Comparison of ENCODE assay signal across 1 cellular context in genomic region chr20:10662661-10663458, GRCh38.
TF ChIP-seq lines count a peak whose summit lies in the region.

No MANE protein-coding gene starts in this region.

TF ChIP-seq in WTC11, 78 proteins besides CTCF, POLR2A, EP300 and RAD21 (continued from another document):
- TF ChIP-seq AR (CRISPR knock-in tag; IDR thresholded peaks at IDR 0.05): no peak
- TF ChIP-seq E2F1 (CRISPR knock-in tag; IDR thresholded peaks at IDR 0.05): no peak
- TF ChIP-seq, protein P1, sequence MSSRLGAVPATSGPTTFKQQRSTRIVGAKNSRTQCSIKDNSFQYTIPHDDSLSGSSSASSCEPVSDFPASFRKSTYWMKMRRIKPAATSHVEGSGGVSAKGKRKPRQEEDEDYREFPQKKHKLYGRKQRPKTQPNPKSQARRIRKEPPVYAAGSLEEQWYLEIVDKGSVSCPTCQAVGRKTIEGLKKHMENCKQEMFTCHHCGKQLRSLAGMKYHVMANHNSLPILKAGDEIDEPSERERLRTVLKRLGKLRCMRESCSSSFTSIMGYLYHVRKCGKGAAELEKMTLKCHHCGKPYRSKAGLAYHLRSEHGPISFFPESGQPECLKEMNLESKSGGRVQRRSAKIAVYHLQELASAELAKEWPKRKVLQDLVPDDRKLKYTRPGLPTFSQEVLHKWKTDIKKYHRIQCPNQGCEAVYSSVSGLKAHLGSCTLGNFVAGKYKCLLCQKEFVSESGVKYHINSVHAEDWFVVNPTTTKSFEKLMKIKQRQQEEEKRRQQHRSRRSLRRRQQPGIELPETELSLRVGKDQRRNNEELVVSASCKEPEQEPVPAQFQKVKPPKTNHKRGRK (CRISPR knock-in tag; IDR thresholded peaks at IDR 0.05; ENCODE audit: borderline replicate concordance): no peak
- TF ChIP-seq PREB (CRISPR knock-in tag; IDR thresholded peaks at IDR 0.05; ENCODE audit: borderline replicate concordance): no peak
- TF ChIP-seq RORB (CRISPR knock-in tag; IDR thresholded peaks at IDR 0.05): no peak
- no peak for TF ChIP-seq OVOL2 (CRISPR knock-in tag; IDR thresholded peaks at IDR 0.05; ENCODE audit: borderline replicate concordance)
- no peak for TF ChIP-seq NFE2L1 (CRISPR knock-in tag; IDR thresholded peaks at IDR 0.05)
TF ChIP-seq in WTC11: peak in this region for 0.
